Comparison of ENCODE assay signal across 6 cellular contexts in the genomic region with DNA sequence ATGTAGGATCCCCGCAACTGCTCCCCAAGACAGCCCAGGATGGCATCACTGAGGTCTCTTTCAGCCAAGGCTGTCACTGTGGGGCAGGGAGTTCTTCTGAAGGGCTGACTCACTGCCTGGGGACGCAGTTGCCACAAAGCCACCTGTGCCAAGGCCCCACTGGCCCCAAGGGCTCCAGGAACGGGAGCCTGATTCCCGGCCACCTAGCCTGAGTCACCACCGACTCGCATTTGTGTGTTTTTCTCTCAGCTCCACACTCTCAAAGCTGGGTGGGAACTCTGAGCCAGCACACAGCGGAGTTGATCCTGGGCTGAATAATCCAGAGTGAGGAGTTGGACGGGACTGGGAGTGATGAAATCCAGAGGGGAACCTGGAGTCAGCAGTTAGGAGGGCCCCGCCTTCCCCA. TPM values are rescaled to one million over a fixed set of nuclear protein-coding genes. Genes with fewer than 3 reads are reported as not detected.
"Had no signal": no experiment of that assay in that cellular context is flagged by ENCODE, and none has a peak within 500 bp of the region (broad histone marks: within the 10 kb centered on the region; RNA-seq: fewer than 3 reads in every experiment).

No MANE protein-coding gene starts in this region.

RNA-seq across cellular contexts. Expression of a gene that starts 37.1 kb away (rescaled TPM):
- total RNA-seq: GM23338, H1, H9, HepG2, HT1080, K562 had no signal
- polyA plus RNA-seq: GM23338, HepG2, K562 had no signal
